ENCODE assay signal across 20 cellular contexts in genomic region chr2:195470622-195471021, GRCh38.
DNase-seq lines count a peak whose midpoint lies in the region; ATAC-seq and TF ChIP-seq lines count a peak whose summit lies in the region.
"Had no signal": no experiment of that assay in that cellular context is flagged by ENCODE, and none has a peak within 500 bp of the region (broad histone marks: within the 10 kb centered on the region; RNA-seq: fewer than 3 reads in every experiment).

No MANE protein-coding gene starts in this region.

- no peaks in the 10 kb centered on the region for H3F3A ChIP-seq in smooth muscle cell (ENCODE audit: low read depth)

- H3K79me2 ChIP-seq in smooth muscle cell (ENCODE audit: low read depth): no peaks in the 10 kb centered on the region

- H3K27me3 ChIP-seq in smooth muscle cell (ENCODE audit: low read depth): no peaks in the 10 kb centered on the region
- H3K27me3 ChIP-seq: brain microvascular endothelial cell, heart right ventricle, neutrophil, uterus had no signal

- TF ChIP-seq CTCF in smooth muscle cell (IDR thresholded peaks at IDR 0.05; ENCODE audit: borderline replicate concordance, insufficient read depth, poor library complexity, severe bottlenecking): no peak

- peaks cover 16% of the 10 kb centered on the region for H3K4me1 Mint-ChIP-seq in activated naive CD8-positive, alpha-beta T cell treated with anti-CD3 and anti-CD28 coated beads, Interleukin-2, amount 10 ng/mL, durations not matched to agents 7 days and 5 days
- H3K4me1 Mint-ChIP-seq in activated naive CD8-positive, alpha-beta T cell treated with anti-CD3 and anti-CD28 coated beads, Interleukin-2, amount 50 U/mL, for 24 hours: peaks cover 17% of the 10 kb centered on the region
- H3K4me1 Mint-ChIP-seq in stimulated activated naive B cell treated with anti-CD40 and anti-IgM and Interleukin-4, amounts not matched to agents 10 μg/mL and 1 μg/mL and 100 μg/mL, for 72 hours: peaks cover 5 to 17% of the 10 kb centered on the region in 2 donors
- H3K4me1 Mint-ChIP-seq in natural killer cell treated with Interleukin-12 subunit alpha and Interleukin-12 subunit beta and Interleukin-15 and Interleukin-18, amount 100 ng/mL, for 72 hours (ENCODE audit: low read depth in 2 of 2): peaks cover 12 to 22% of the 10 kb centered on the region in 2 donors

- no peaks in the 10 kb centered on the region for H3K9me3 ChIP-seq in smooth muscle cell (replicated peaks; ENCODE audit: low read depth)
- H3K9me3 ChIP-seq: neutrophil, uterus had no signal

- ATAC-seq in activated naive CD8-positive, alpha-beta T cell treated with anti-CD3 and anti-CD28 coated beads, Interleukin-2, amount 10 ng/mL, durations not matched to agents 7 days and 5 days (ENCODE audit: low read depth): peak; percentile 47
- ATAC-seq in activated naive CD8-positive, alpha-beta T cell treated with anti-CD3 and anti-CD28 coated beads, Interleukin-2, amount 50 U/mL, for 24 hours: no peak
- ATAC-seq in GM21825 (IDR thresholded peaks at IDR 0.05; ENCODE audit: unreplicated experiment) (peak; percentile 41), HG03432 (IDR thresholded peaks at IDR 0.05; ENCODE audit: unreplicated experiment) (peak; percentile 30), left lobe of liver (no peak)
- ATAC-seq in stimulated activated naive B cell treated with anti-CD40 and anti-IgM and Interleukin-4, amounts not matched to agents 10 μg/mL and 1 μg/mL and 100 μg/mL, for 72 hours (replicated peaks): peak; percentile 27 to 33
- ATAC-seq in natural killer cell treated with Interleukin-12 subunit alpha and Interleukin-12 subunit beta and Interleukin-15 and Interleukin-18, amount 100 ng/mL, for 72 hours: no peak
- ATAC-seq: activated T-cell treated with anti-CD3 and anti-CD28 coated beads, Interleukin-2, amount 50 U/mL, for 72 hours; heart right ventricle had no signal

- H2AFZ ChIP-seq in smooth muscle cell (ENCODE audit: low read depth): no peak overlapping the region

- no peaks in the 10 kb centered on the region for H3K27me3 Mint-ChIP-seq in activated naive CD8-positive, alpha-beta T cell treated with anti-CD3 and anti-CD28 coated beads, Interleukin-2, amount 10 ng/mL, durations not matched to agents 7 days and 5 days
- H3K27me3 Mint-ChIP-seq in activated naive CD8-positive, alpha-beta T cell treated with anti-CD3 and anti-CD28 coated beads, Interleukin-2, amount 50 U/mL, for 24 hours: no peaks in the 10 kb centered on the region
- H3K27me3 Mint-ChIP-seq in stimulated activated naive B cell treated with anti-CD40 and anti-IgM and Interleukin-4, amounts not matched to agents 10 μg/mL and 1 μg/mL and 100 μg/mL, for 72 hours: no peaks in the 10 kb centered on the region
- no peaks in the 10 kb centered on the region for H3K27me3 Mint-ChIP-seq in natural killer cell treated with Interleukin-12 subunit alpha and Interleukin-12 subunit beta and Interleukin-15 and Interleukin-18, amount 100 ng/mL, for 72 hours

- no peak overlapping the region for H3K4me3 ChIP-seq in smooth muscle cell
- H3K4me3 ChIP-seq: coronary artery, heart right ventricle, uterus had no signal

- no peak overlapping the region for H3K4me3 Mint-ChIP-seq in activated naive CD8-positive, alpha-beta T cell treated with anti-CD3 and anti-CD28 coated beads, Interleukin-2, amount 10 ng/mL, durations not matched to agents 7 days and 5 days
- H3K4me3 Mint-ChIP-seq in activated naive CD8-positive, alpha-beta T cell treated with anti-CD3 and anti-CD28 coated beads, Interleukin-2, amount 50 U/mL, for 24 hours: no peak overlapping the region
- no peak overlapping the region for H3K4me3 Mint-ChIP-seq in stimulated activated naive B cell treated with anti-CD40 and anti-IgM and Interleukin-4, amounts not matched to agents 10 μg/mL and 1 μg/mL and 100 μg/mL, for 72 hours
- no peak overlapping the region for H3K4me3 Mint-ChIP-seq in natural killer cell treated with Interleukin-12 subunit alpha and Interleukin-12 subunit beta and Interleukin-15 and Interleukin-18, amount 100 ng/mL, for 72 hours
- H3K4me3 Mint-ChIP-seq: activated T-cell treated with anti-CD3 and anti-CD28 coated beads, Interleukin-2, amount 50 U/mL, for 72 hours; CD14-positive monocyte had no signal

- no peak for DNase-seq in activated naive CD8-positive, alpha-beta T cell treated with anti-CD3 and anti-CD28 coated beads, Interleukin-2, amount 10 ng/mL, durations not matched to agents 7 days and 5 days
- no peak for DNase-seq in activated naive CD8-positive, alpha-beta T cell treated with anti-CD3 and anti-CD28 coated beads, Interleukin-2, amount 50 U/mL, for 24 hours
- DNase-seq in stimulated activated naive B cell treated with anti-CD40 and anti-IgM and Interleukin-4, amounts not matched to agents 10 μg/mL and 1 μg/mL and 100 μg/mL, for 72 hours: no peak
- DNase-seq in smooth muscle cell (lab: John Stamatoyannopoulos, UW; ENCODE audit: unreplicated experiment): no peak
- no peak for DNase-seq in natural killer cell treated with Interleukin-12 subunit alpha and Interleukin-12 subunit beta and Interleukin-15 and Interleukin-18, amount 100 ng/mL, for 72 hours (ENCODE audit: low spot score)
- no peak for DNase-seq in left lobe of liver (ENCODE audit: low spot score)
- DNase-seq: activated CD4-positive, CD25-positive, alpha-beta regulatory T cell treated with anti-CD3 and anti-CD28 coated beads, Interleukin-2, amount 50 U/mL, for 72 hours; activated CD8-positive, alpha-beta memory T cell treated with anti-CD3 and anti-CD28 coated beads for 24 hours; activated T-cell treated with anti-CD3 and anti-CD28 coated beads, Interleukin-2, amount 50 U/mL, for 72 hours; brain microvascular endothelial cell; HCEC 1CT; heart right ventricle; NCI-H146; stimulated activated CD8-positive, alpha-beta memory T cell treated with anti-CD3 and anti-CD28 coated beads, Interleukin-4, amount 100 ng/mL, for 48 hours; uterus had no signal

- H3K27ac Mint-ChIP-seq in activated naive CD8-positive, alpha-beta T cell treated with anti-CD3 and anti-CD28 coated beads, Interleukin-2, amount 10 ng/mL, durations not matched to agents 7 days and 5 days: no peak overlapping the region
- H3K27ac Mint-ChIP-seq in activated naive CD8-positive, alpha-beta T cell treated with anti-CD3 and anti-CD28 coated beads, Interleukin-2, amount 50 U/mL, for 24 hours: no peak overlapping the region
- H3K27ac Mint-ChIP-seq in stimulated activated naive B cell treated with anti-CD40 and anti-IgM and Interleukin-4, amounts not matched to agents 10 μg/mL and 1 μg/mL and 100 μg/mL, for 72 hours: no peak overlapping the region
- no peak overlapping the region for H3K27ac Mint-ChIP-seq in natural killer cell treated with Interleukin-12 subunit alpha and Interleukin-12 subunit beta and Interleukin-15 and Interleukin-18, amount 100 ng/mL, for 72 hours
- H3K27ac Mint-ChIP-seq: activated T-cell treated with anti-CD3 and anti-CD28 coated beads, Interleukin-2, amount 50 U/mL, for 72 hours; CD14-positive monocyte had no signal

- POLR2A ChIA-PET in activated naive CD8-positive, alpha-beta T cell treated with anti-CD3 and anti-CD28 coated beads, Interleukin-2, amount 10 ng/mL, durations not matched to agents 7 days and 5 days (lab: Charles Lee): no interaction called here

- no peak overlapping the region for H3K9ac ChIP-seq in smooth muscle cell (ENCODE audit: low read depth)

- no peaks in the 10 kb centered on the region for H3K36me3 ChIP-seq in smooth muscle cell (ENCODE audit: low read depth)
- H3K36me3 ChIP-seq: brain microvascular endothelial cell, heart right ventricle, neutrophil, uterus had no signal

- H3K36me3 Mint-ChIP-seq in activated naive CD8-positive, alpha-beta T cell treated with anti-CD3 and anti-CD28 coated beads, Interleukin-2, amount 10 ng/mL, durations not matched to agents 7 days and 5 days: peaks cover 18% of the 10 kb centered on the region
- no peaks in the 10 kb centered on the region for H3K36me3 Mint-ChIP-seq in activated naive CD8-positive, alpha-beta T cell treated with anti-CD3 and anti-CD28 coated beads, Interleukin-2, amount 50 U/mL, for 24 hours (ENCODE audit: low read depth)
- no peaks in the 10 kb centered on the region for H3K36me3 Mint-ChIP-seq in stimulated activated naive B cell treated with anti-CD40 and anti-IgM and Interleukin-4, amounts not matched to agents 10 μg/mL and 1 μg/mL and 100 μg/mL, for 72 hours
- H3K36me3 Mint-ChIP-seq in natural killer cell treated with Interleukin-12 subunit alpha and Interleukin-12 subunit beta and Interleukin-15 and Interleukin-18, amount 100 ng/mL, for 72 hours: peaks cover 20% of the 10 kb centered on the region
- H3K36me3 Mint-ChIP-seq: CD14-positive monocyte had no signal

- no peak overlapping the region for H3K4me2 ChIP-seq in smooth muscle cell

- H3K4me1 ChIP-seq in smooth muscle cell (ENCODE audit: low read depth): no peaks in the 10 kb centered on the region
- H3K4me1 ChIP-seq: uterus had no signal

- no peaks in the 10 kb centered on the region for H4K20me1 ChIP-seq in smooth muscle cell (ENCODE audit: low read depth)

- no peak overlapping the region for H3K27ac ChIP-seq in smooth muscle cell (ENCODE audit: low read depth)
- H3K27ac ChIP-seq: brain microvascular endothelial cell, coronary artery, heart right ventricle, neutrophil, uterus had no signal

- peaks cover 11% of the 10 kb centered on the region for H3K9me3 Mint-ChIP-seq in activated naive CD8-positive, alpha-beta T cell treated with anti-CD3 and anti-CD28 coated beads, Interleukin-2, amount 10 ng/mL, durations not matched to agents 7 days and 5 days
- H3K9me3 Mint-ChIP-seq in activated naive CD8-positive, alpha-beta T cell treated with anti-CD3 and anti-CD28 coated beads, Interleukin-2, amount 50 U/mL, for 24 hours: peaks cover 15% of the 10 kb centered on the region
- peaks cover 5 to 7% of the 10 kb centered on the region in 2 donors for H3K9me3 Mint-ChIP-seq in stimulated activated naive B cell treated with anti-CD40 and anti-IgM and Interleukin-4, amounts not matched to agents 10 μg/mL and 1 μg/mL and 100 μg/mL, for 72 hours
- H3K9me3 Mint-ChIP-seq in natural killer cell treated with Interleukin-12 subunit alpha and Interleukin-12 subunit beta and Interleukin-15 and Interleukin-18, amount 100 ng/mL, for 72 hours: peaks cover 4% of the 10 kb centered on the region

Comparison
In these comparisons a context has a peak if more than half of its experiments do, and no peak if none do; other contexts are left out.
1. ATAC-seq: peak in activated naive CD8-positive, alpha-beta T cell treated with anti-CD3 and anti-CD28 coated beads, Interleukin-2, amount 10 ng/mL, durations not matched to agents 7 days and 5 days (single experiment), GM21825 (single experiment), HG03432 (single experiment) and stimulated activated naive B cell treated with anti-CD40 and anti-IgM and Interleukin-4, amounts not matched to agents 10 μg/mL and 1 μg/mL and 100 μg/mL, for 72 hours (2 of 2); none in activated naive CD8-positive, alpha-beta T cell treated with anti-CD3 and anti-CD28 coated beads, Interleukin-2, amount 50 U/mL, for 24 hours (single experiment), natural killer cell treated with Interleukin-12 subunit alpha and Interleukin-12 subunit beta and Interleukin-15 and Interleukin-18, amount 100 ng/mL, for 72 hours (0 of 2) and left lobe of liver (single experiment).